8 cellular contexts compared by ENCODE assay signal in the genomic region with DNA sequence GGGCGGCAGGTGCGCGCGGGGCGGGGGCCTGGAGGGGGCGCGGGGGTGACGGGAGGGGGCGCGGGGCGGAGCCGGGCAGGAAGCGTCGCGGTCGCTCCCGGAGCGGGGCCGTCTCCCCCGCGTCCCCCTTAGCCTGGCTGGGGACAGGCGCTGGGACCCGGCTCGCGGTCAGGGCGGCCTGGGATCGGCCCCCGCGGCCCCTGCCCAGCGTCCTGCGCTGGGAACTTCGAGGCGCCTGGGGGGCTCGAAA.
A peak's percentile ranks its signal among the peaks of the same experiment; 100 is the strongest.
DNase-seq lines count a peak whose midpoint lies in the region; ATAC-seq and TF ChIP-seq lines count a peak whose summit lies in the region.

No MANE protein-coding gene starts in this region.

- H3K36me3 Mint-ChIP-seq in chondrocyte (ENCODE audit: low read depth) = no peaks in the 10 kb centered on the region

- no peak overlapping the region for H3K27ac Mint-ChIP-seq in chondrocyte (ENCODE audit: unreplicated experiment)

- WGBS in heart right ventricle, 2 donors = 0% methylated on average over 12 to 34 of the region's 34 CpGs
- 0% methylated on average over 12 to 34 of the region's 34 CpGs for WGBS in aorta, 2 donors

- H3K36me3 ChIP-seq in heart right ventricle (no peaks in the 10 kb centered on the region), mucosa of stomach (ENCODE audit: control insufficient read depth, insufficient read depth, low read length) (no peaks in the 10 kb centered on the region), aorta (ENCODE audit: control insufficient read depth in 1 of 2, insufficient read depth in 2 of 2, low read length in 1 of 2) (no peaks in the 10 kb centered on the region)

- H3K4me1 ChIP-seq in heart right ventricle (peaks cover 7 to 33% (median 25%) of the 10 kb centered on the region in 9 donors), mucosa of stomach (ENCODE audit: control insufficient read depth, insufficient read depth, low read length) (peaks cover 23% of the 10 kb centered on the region), aorta (ENCODE audit: control insufficient read depth in 1 of 2, insufficient read depth in 2 of 2, low read length in 2 of 2) (no peaks in the 10 kb centered on the region)

- peaks cover 10% of the 10 kb centered on the region for H3K4me1 Mint-ChIP-seq in chondrocyte (ENCODE audit: low read depth)

- H3K9me3 ChIP-seq in heart right ventricle = no peaks in the 10 kb centered on the region
- no peaks in the 10 kb centered on the region for H3K9me3 ChIP-seq in mucosa of stomach (ENCODE audit: control insufficient read depth, low read length)
- no peaks in the 10 kb centered on the region for H3K9me3 ChIP-seq in aorta (ENCODE audit: control insufficient read depth, low read length)

- intact Hi-C loops in heart right ventricle (cut with DNase I) (no loop called here), Right ventricle myocardium inferior (cut with DNase I) (no loop called here), aorta (cut with DNase I) (no loop called here)

- ATAC-seq in heart right ventricle (no peak), Right ventricle myocardium inferior (no peak), aorta (ENCODE audit: low FRiP score) (no peak), HG03039 (IDR thresholded peaks at IDR 0.05; ENCODE audit: unreplicated experiment) (no peak)

- H3K9me3 Mint-ChIP-seq in chondrocyte (ENCODE audit: low read depth) = no peaks in the 10 kb centered on the region

- H3K27me3 ChIP-seq in heart right ventricle (peaks cover 0 to 56% (median 25%) of the 10 kb centered on the region in 7 donors), mucosa of stomach (ENCODE audit: control insufficient read depth, insufficient read depth, low read length) (peaks cover 45% of the 10 kb centered on the region), aorta (ENCODE audit: control insufficient read depth in 1 of 2, insufficient read depth in 2 of 2, low read length in 1 of 2) (no peaks in the 10 kb centered on the region)

- H3K9ac ChIP-seq in mucosa of stomach (ENCODE audit: low read length) = peak overlapping the region; percentile 34

- TF ChIP-seq CTCF in heart right ventricle (IDR thresholded peaks at IDR 0.05) = peak in 1 of 9 donors; percentile 8
- no peak for TF ChIP-seq CTCF in chondrocyte (IDR thresholded peaks at IDR 0.05)

- H3K4me3 ChIP-seq in heart right ventricle (peak overlapping the region; percentile 7 to 59 (median 50)), mucosa of stomach (ENCODE audit: low read length) (peak overlapping the region; percentile 19), aorta (ENCODE audit: low read length in 2 of 2) (peak overlapping the region; percentile 3 to 14)

- DNase-seq in heart right ventricle = no peak
- DNase-seq in Right ventricle myocardium inferior (ENCODE audit: missing footprints) = no peak
- peak; percentile 39 for DNase-seq in chondrocyte (ENCODE audit: low spot score)
- peak in 1 of 2 donors; percentile 35 for DNase-seq in aorta
- DNase-seq in NAMALWA (ENCODE audit: low spot score) = no peak
- no peak for DNase-seq in hippocampal formation (lab: John Stamatoyannopoulos, UW)

- peaks cover 27% of the 10 kb centered on the region for H3K27me3 Mint-ChIP-seq in chondrocyte (ENCODE audit: low read depth)

- H3K4me3 Mint-ChIP-seq in chondrocyte (ENCODE audit: unreplicated experiment) = no peak overlapping the region

- no peak overlapping the region for H3K27ac ChIP-seq in heart right ventricle
- no peak overlapping the region for H3K27ac ChIP-seq in aorta (ENCODE audit: low read depth in 1 of 2, low read length in 2 of 2)
